8 cellular contexts compared by ENCODE assay signal in the genomic region with DNA sequence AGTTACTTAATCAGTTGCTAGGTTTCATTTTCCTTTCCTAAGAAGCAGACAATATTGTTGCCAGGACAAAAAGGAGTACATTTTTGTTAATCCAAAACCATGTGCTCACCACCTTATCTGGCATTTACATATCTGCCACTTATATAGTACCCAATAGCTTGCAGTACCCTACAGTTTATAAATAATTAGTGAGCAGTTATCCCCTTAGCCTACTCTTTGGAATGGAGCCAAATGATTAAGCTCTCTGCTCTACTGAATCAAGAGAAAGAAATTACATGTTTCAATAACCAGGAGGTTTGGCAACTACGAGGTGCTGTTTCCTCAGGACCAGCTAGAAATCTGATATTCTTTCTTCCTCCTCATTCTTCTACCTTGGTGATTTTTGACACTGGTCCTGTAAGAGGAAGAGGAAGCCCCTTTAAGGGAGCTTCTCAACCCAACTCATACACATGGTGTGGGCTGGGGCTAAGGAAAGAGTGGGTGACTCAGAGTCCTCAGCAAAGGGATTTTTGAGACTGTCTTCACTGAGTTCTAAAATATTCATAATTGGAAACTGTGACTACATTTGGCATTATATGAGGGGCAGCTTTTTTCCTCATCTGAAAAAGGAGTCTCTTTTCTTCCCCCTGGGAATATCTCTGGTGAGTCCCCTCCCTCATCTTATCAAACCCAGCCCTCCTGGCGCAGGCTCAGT. TPM values are rescaled to one million over a fixed set of nuclear protein-coding genes. Genes with fewer than 3 reads are reported as not detected.
DNase-seq lines count a peak whose midpoint lies in the region; ATAC-seq and TF ChIP-seq lines count a peak whose summit lies in the region.

No MANE protein-coding gene starts in this region.

- H3K9me3 Mint-ChIP-seq in T-cell = peaks cover 3 to 9% (median 8%) of the 10 kb centered on the region in 3 donors

- H2BK15ac ChIP-seq in mesenchymal stem cell (ENCODE audit: low read depth, poor library complexity, severe bottlenecking) = no peak overlapping the region

- intact Hi-C loops in mammary epithelial cell (cut with micrococcal nuclease) = loop anchor here (2.0 kb wide), 1 partner anchor 230 kb away; the partner anchor contains the start of gene CSE1L

- no peak overlapping the region for H3K18ac ChIP-seq in mesenchymal stem cell (ENCODE audit: low read depth in 1 of 2, low read length in 2 of 2)

- H3K4me3 ChIP-seq in DOHH2 (ENCODE audit: low read length) = peak overlapping the region; percentile 94
- H3K4me3 ChIP-seq in mammary epithelial cell (replicated peaks in 1 of 3; ENCODE audit: insufficient read depth in 1 of 3, low read depth in 2 of 3, low read length in 3 of 3) = peak overlapping the region; percentile 85 to 93 (median 90)
- peak overlapping the region in 1 of 2 experiments; percentile 99 for H3K4me3 ChIP-seq in mesenchymal stem cell (ENCODE audit: insufficient read depth in 1 of 2, low read depth in 1 of 2, low read length in 2 of 2)

- peak overlapping the region; percentile 98 for H3K9ac ChIP-seq in mammary epithelial cell (ENCODE audit: insufficient read depth, low read length)
- peak overlapping the region; percentile 99 for H3K9ac ChIP-seq in mesenchymal stem cell (ENCODE audit: low read length)

- TF ChIP-seq CTCF in DOHH2 (IDR thresholded peaks at IDR 0.05; ENCODE audit: low read depth, low read length, poor library complexity, severe bottlenecking) (no peak), mammary epithelial cell (conservative IDR thresholded peaks at IDR 0.05 in 1 of 2, IDR thresholded peaks at IDR 0.05 in 1 of 2; ENCODE audit: extremely low read depth in 1 of 2, insufficient read depth in 1 of 2, low read depth in 1 of 2, low read length in 2 of 2) (no peak)

- H2AK5ac ChIP-seq in mesenchymal stem cell (ENCODE audit: low read length, severe bottlenecking) = no peak overlapping the region

- H2BK12ac ChIP-seq in mesenchymal stem cell (ENCODE audit: low read length in 2 of 2) = peak overlapping the region in 1 of 2 experiments; percentile 18

- H3K27me3 Mint-ChIP-seq in T-cell = no peaks in the 10 kb centered on the region

- peak overlapping the region; percentile 96 to 97 for H3K27ac Mint-ChIP-seq in T-cell

- WGBS in mammary epithelial cell (ENCODE audit: low coverage, missing lambda C conversion rate) = 33% methylated on average over 2 of the region's 2 CpGs
- no CpG with 5 or more reads among the region's 2 CpGs for WGBS in mesenchymal stem cell

- H3K4me1 Mint-ChIP-seq in T-cell = peaks cover 58 to 72% (median 71%) of the 10 kb centered on the region in 3 donors

- DNase-seq in M059J (ENCODE audit: low read depth) (peak; percentile 81), T-cell (peak in 11 of 34 experiments; percentile 12 to 40 (median 21)), mammary epithelial cell (peak; percentile 73), mesenchymal stem cell (peak; percentile 84)
- DNase-seq in stimulated activated naive CD8-positive, alpha-beta T cell treated with anti-CD3 and anti-CD28 coated beads, Interleukin-15, Interleukin-2, amounts not matched to agents 100 U/mL and 50 U/mL, for 24 hours = peak; percentile 63

- H3K9me3 ChIP-seq in DOHH2 (ENCODE audit: control insufficient read depth, insufficient read depth, low read length) (peaks cover 3% of the 10 kb centered on the region; the same call in 1 of the 2 replicates), mammary epithelial cell (replicated peaks; ENCODE audit: insufficient read depth, low read length) (no peaks in the 10 kb centered on the region), mesenchymal stem cell (ENCODE audit: control insufficient read depth, low read length) (peaks cover 13% of the 10 kb centered on the region)

- H3K36me3 Mint-ChIP-seq in T-cell = peaks cover 53% of the 10 kb centered on the region

- H3K36me3 ChIP-seq in DOHH2 (ENCODE audit: control insufficient read depth, low read length) (peaks cover 69% of the 10 kb centered on the region), mammary epithelial cell (ENCODE audit: insufficient read depth, low read length) (peaks cover 27% of the 10 kb centered on the region), mesenchymal stem cell (ENCODE audit: control insufficient read depth in 1 of 2, insufficient read depth in 2 of 2, low read depth in 1 of 2, low read length in 2 of 2) (peaks cover 21 to 65% of the 10 kb centered on the region in 2 experiments)

- dilution Hi-C loops in mammary epithelial cell (cut with HindIII; ENCODE audit: low sequenced_read_pairs) = no loop called here

- TSS peak; percentile 40 for BruUV-seq in mammary epithelial cell (replicated peaks; lab: Mats Ljungman, UMichigan)

- no peaks in the 10 kb centered on the region for H3K9me2 ChIP-seq in DOHH2 (replicated peaks; ENCODE audit: control insufficient read depth, low read length)

- H3K14ac ChIP-seq in mesenchymal stem cell (ENCODE audit: low read length in 2 of 2) = no peak overlapping the region

- H4K8ac ChIP-seq in mesenchymal stem cell (ENCODE audit: low read length) = no peak overlapping the region

- H4K20me1 ChIP-seq in DOHH2 (ENCODE audit: control insufficient read depth, insufficient read depth, low read depth, low read length) = peaks cover 26% of the 10 kb centered on the region
- H4K20me1 ChIP-seq in mammary epithelial cell (ENCODE audit: insufficient read depth, low read length) = peaks cover 9% of the 10 kb centered on the region

- H3K27ac ChIP-seq in DOHH2 (ENCODE audit: low read depth, low read length) (peak overlapping the region; percentile 87), mammary epithelial cell (ENCODE audit: insufficient read depth, low read depth, low read length) (peak overlapping the region; percentile 79), mesenchymal stem cell (ENCODE audit: low read length, poor library complexity, severe bottlenecking) (peak overlapping the region; percentile 52)

- peak in 2 of 4 experiments; percentile 7 to 9 for ATAC-seq in T-cell (replicated peaks in 1 of 4)
- peak; percentile 63 for ATAC-seq in stimulated activated naive CD8-positive, alpha-beta T cell treated with anti-CD3 and anti-CD28 coated beads, Interleukin-15, Interleukin-2, amounts not matched to agents 100 U/mL and 50 U/mL, for 24 hours
- no peak for ATAC-seq in HG03354 (IDR thresholded peaks at IDR 0.05; ENCODE audit: poor library complexity, severe bottlenecking, unreplicated experiment)
- ATAC-seq in GM18870 (IDR thresholded peaks at IDR 0.05; ENCODE audit: unreplicated experiment) = no peak

- no peak overlapping the region for H4K91ac ChIP-seq in mesenchymal stem cell (ENCODE audit: low read length)

- H2AFZ ChIP-seq in mammary epithelial cell (ENCODE audit: low read depth, low read length) (peak overlapping the region; percentile 40), mesenchymal stem cell (ENCODE audit: low read depth, low read length) (no peak overlapping the region)

- CTCF ChIA-PET in T-cell (lab: Charles Lee) = interaction anchor here (0.5 to 1.4 kb wide), 6 partner anchors 9 to 88 kb away, joined by 3 to 6 read pairs (median 4); no protein-coding TSS in a partner anchor
- CTCF ChIA-PET in mammary epithelial cell (lab: Charles Lee; ENCODE audit: low non-redundant PET) = interaction anchor here (0.5 kb wide), 1 partner anchor 44 kb away, joined by 6 read pairs; no protein-coding TSS in a partner anchor

- H3F3A ChIP-seq in DOHH2 (ENCODE audit: control insufficient read depth, insufficient read depth) = peaks cover 39% of the 10 kb centered on the region

- H3K4ac ChIP-seq in mesenchymal stem cell (ENCODE audit: low read depth in 1 of 2, low read length in 2 of 2) = no peak overlapping the region

- POLR2A ChIA-PET in T-cell (lab: Charles Lee) = interaction anchor here (0.6 to 0.9 kb wide), 6 partner anchors 9 to 660 kb away, joined by 3 to 5 read pairs (median 4); partner anchors contain the start of gene RNF114 (in 1 of the 2)

- in situ Hi-C loops in mammary epithelial cell (cut with MboI; ENCODE audit: low sequenced_read_pairs in 2 of 2) = no loop called here

- H3K79me1 ChIP-seq in mesenchymal stem cell (replicated peaks; ENCODE audit: low read length, poor library complexity, severe bottlenecking) = peaks cover 5% of the 10 kb centered on the region

- H3K27me3 ChIP-seq in DOHH2 (ENCODE audit: control insufficient read depth, low read length) (no peaks in the 10 kb centered on the region), mammary epithelial cell (ENCODE audit: insufficient read depth, low read length) (no peaks in the 10 kb centered on the region), mesenchymal stem cell (ENCODE audit: control insufficient read depth in 1 of 2, insufficient read depth in 1 of 2, low read length in 2 of 2) (no peaks in the 10 kb centered on the region)

- H2BK120ac ChIP-seq in mesenchymal stem cell (ENCODE audit: low read depth, low read length) = no peak overlapping the region

- H3K4me2 ChIP-seq in DOHH2 (ENCODE audit: low read length) = peak overlapping the region; percentile 96
- peak overlapping the region; percentile 91 for H3K4me2 ChIP-seq in mammary epithelial cell (ENCODE audit: insufficient read depth, low read depth, low read length)
- peak overlapping the region; percentile 95 for H3K4me2 ChIP-seq in mesenchymal stem cell (ENCODE audit: low read length, poor library complexity, severe bottlenecking)

- peaks cover 78% of the 10 kb centered on the region for H3K79me2 ChIP-seq in DOHH2 (ENCODE audit: control insufficient read depth, low read length)
- peaks cover 85% of the 10 kb centered on the region for H3K79me2 ChIP-seq in mammary epithelial cell (ENCODE audit: insufficient read depth, low read length)

- no peak overlapping the region for H2BK5ac ChIP-seq in mesenchymal stem cell (ENCODE audit: low read depth, low read length, poor library complexity, severe bottlenecking)

- no peak overlapping the region for H3K23ac ChIP-seq in mesenchymal stem cell (ENCODE audit: low read length in 2 of 2)

- peak overlapping the region; percentile 88 to 97 (median 96) for H3K4me3 Mint-ChIP-seq in T-cell

- H3K4me1 ChIP-seq in DOHH2 (ENCODE audit: control insufficient read depth, low read length) (peaks cover 45% of the 10 kb centered on the region), mammary epithelial cell (ENCODE audit: insufficient read depth, low read length) (peaks cover 32% of the 10 kb centered on the region), mesenchymal stem cell (ENCODE audit: control insufficient read depth, insufficient read depth, low read depth, low read length) (peaks cover 7% of the 10 kb centered on the region)

RNA-seq across cellular contexts. Expression of gene ZNFX1, which starts 1.5 kb away (rescaled TPM):
- total RNA-seq in M059J (2014; rRNA removed; shearing (Covaris generic)) = 104 and 156 TPM in 2 replicates
- total RNA-seq in T-cell (10 to 100 TPM; 53.8 to 72.2 (median 64.7) TPM), mammary epithelial cell (10 to 100 TPM; 24.9 to 34.0 TPM)
- 6.3 TPM for polyA plus RNA-seq in mammary epithelial cell
- 54.2 TPM for polyA minus RNA-seq in mammary epithelial cell
- polyA plus RNA-seq in mesenchymal stem cell (2013, experiment 1 of 2) = 13.4 TPM
- polyA plus RNA-seq in mesenchymal stem cell (2013, experiment 2 of 2) = 12.3 TPM

RNA-seq across cellular contexts. Expression of gene DDX27, which starts 57.1 kb away (rescaled TPM):
- total RNA-seq in M059J (2014; rRNA removed; shearing (Covaris generic)) = 44.2 and 65.4 TPM in 2 replicates
- total RNA-seq in T-cell (10 to 100 TPM; 57.7 to 92.3 (median 59.2) TPM), mammary epithelial cell (10 to 100 TPM; 39.0 to 44.1 TPM)
- polyA plus RNA-seq in mammary epithelial cell = 36.9 TPM
- 52.4 TPM for polyA minus RNA-seq in mammary epithelial cell
- polyA plus RNA-seq in mesenchymal stem cell (2013, experiment 1 of 2) = 34.0 TPM
- 31.9 TPM for polyA plus RNA-seq in mesenchymal stem cell (2013, experiment 2 of 2)
